1 cellular context compared by ENCODE assay signal in the genomic region with DNA sequence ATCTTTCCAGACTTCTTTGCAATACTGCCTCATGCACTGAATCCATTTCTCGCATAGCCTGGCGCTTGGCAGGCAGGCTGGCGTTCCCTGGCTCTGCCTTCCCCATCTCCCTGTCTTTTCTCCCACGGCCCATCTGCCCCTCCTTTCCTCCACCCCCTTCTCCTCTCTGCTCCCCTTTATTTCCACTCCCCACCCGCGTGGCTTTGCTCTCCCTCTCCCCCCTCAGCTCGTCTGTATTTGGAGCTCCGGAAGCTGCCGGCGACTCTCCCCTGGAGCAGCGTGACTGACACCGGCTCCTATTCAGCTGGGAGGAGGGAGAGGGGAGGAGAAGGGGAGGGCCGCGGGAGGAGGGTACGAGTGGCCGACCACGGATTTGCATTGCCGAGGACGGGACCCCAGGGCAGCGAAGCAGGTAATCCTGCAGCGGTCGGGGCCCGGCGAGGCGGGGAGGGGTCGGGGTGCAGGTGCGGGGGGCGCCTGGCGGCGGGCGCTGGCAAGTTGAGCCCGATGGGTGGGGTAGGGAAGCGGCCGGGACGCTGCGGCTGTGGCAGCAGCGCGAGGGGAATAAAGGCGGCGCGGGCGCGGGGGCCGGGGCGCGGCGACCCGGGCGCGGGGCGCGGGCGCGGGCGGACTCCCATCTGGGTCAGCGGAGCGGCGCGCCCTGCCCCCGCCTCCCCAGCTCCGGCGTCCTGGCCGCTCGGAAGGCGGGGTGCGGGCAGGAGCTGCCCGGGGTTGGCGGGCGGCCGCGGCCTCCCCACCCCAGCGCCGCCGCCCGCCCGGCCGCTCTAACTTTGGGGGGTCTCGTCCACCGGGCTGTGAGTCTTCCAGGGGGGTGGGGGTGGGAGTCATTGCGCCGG.
A peak's percentile ranks its signal among the peaks of the same experiment; 100 is the strongest.
TF ChIP-seq lines count a peak whose summit lies in the region.

A gene with protein sequence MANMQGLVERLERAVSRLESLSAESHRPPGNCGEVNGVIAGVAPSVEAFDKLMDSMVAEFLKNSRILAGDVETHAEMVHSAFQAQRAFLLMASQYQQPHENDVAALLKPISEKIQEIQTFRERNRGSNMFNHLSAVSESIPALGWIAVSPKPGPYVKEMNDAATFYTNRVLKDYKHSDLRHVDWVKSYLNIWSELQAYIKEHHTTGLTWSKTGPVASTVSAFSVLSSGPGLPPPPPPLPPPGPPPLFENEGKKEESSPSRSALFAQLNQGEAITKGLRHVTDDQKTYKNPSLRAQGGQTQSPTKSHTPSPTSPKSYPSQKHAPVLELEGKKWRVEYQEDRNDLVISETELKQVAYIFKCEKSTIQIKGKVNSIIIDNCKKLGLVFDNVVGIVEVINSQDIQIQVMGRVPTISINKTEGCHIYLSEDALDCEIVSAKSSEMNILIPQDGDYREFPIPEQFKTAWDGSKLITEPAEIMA (plus strand): TSS at position 261 of the 857 bp plus-strand sequence. CDS start 27,961 bp downstream, outside the sequence.

TF ChIP-seq in HepG2, 621 proteins besides CTCF, POLR2A, EP300 and RAD21 (continued from another document and continues in another):
- TF ChIP-seq, protein P1, sequence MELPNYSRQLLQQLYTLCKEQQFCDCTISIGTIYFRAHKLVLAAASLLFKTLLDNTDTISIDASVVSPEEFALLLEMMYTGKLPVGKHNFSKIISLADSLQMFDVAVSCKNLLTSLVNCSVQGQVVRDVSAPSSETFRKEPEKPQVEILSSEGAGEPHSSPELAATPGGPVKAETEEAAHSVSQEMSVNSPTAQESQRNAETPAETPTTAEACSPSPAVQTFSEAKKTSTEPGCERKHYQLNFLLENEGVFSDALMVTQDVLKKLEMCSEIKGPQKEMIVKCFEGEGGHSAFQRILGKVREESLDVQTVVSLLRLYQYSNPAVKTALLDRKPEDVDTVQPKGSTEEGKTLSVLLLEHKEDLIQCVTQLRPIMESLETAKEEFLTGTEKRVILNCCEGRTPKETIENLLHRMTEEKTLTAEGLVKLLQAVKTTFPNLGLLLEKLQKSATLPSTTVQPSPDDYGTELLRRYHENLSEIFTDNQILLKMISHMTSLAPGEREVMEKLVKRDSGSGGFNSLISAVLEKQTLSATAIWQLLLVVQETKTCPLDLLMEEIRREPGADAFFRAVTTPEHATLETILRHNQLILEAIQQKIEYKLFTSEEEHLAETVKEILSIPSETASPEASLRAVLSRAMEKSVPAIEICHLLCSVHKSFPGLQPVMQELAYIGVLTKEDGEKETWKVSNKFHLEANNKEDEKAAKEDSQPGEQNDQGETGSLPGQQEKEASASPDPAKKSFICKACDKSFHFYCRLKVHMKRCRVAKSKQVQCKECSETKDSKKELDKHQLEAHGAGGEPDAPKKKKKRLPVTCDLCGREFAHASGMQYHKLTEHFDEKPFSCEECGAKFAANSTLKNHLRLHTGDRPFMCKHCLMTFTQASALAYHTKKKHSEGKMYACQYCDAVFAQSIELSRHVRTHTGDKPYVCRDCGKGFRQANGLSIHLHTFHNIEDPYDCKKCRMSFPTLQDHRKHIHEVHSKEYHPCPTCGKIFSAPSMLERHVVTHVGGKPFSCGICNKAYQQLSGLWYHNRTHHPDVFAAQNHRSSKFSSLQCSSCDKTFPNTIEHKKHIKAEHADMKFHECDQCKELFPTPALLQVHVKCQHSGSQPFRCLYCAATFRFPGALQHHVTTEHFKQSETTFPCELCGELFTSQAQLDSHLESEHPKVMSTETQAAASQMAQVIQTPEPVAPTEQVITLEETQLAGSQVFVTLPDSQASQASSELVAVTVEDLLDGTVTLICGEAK (IDR thresholded peaks at IDR 0.05) = no peak
- TF ChIP-seq, protein P1 (CRISPR knock-in tag; IDR thresholded peaks at IDR 0.05) = no peak
- TF ChIP-seq MIER2 (CRISPR knock-in tag; IDR thresholded peaks at IDR 0.05) (no peak), FOSL2 (CRISPR knock-in tag; IDR thresholded peaks at IDR 0.05) (peak; percentile 69; the same call in 1 of the 2 replicates), ZFP90 (CRISPR knock-in tag; IDR thresholded peaks at IDR 0.05; ENCODE audit: borderline replicate concordance) (no peak), ZNF788 (CRISPR knock-in tag; IDR thresholded peaks at IDR 0.05; ENCODE audit: borderline replicate concordance) (peak; percentile 32; the same call in 1 of the 2 replicates), HMG20A (CRISPR knock-in tag; IDR thresholded peaks at IDR 0.05; ENCODE audit: borderline replicate concordance) (no peak; the same call in 1 of the 2 replicates), HHEX (CRISPR knock-in tag; IDR thresholded peaks at IDR 0.05) (no peak), REPIN1 (CRISPR knock-in tag; IDR thresholded peaks at IDR 0.05; ENCODE audit: borderline replicate concordance, low read depth) (peak; percentile 79), KDM5B (CRISPR knock-in tag; IDR thresholded peaks at IDR 0.05; ENCODE audit: borderline replicate concordance) (peak; percentile 19; the same call in 1 of the 2 replicates), ZNF331 (CRISPR knock-in tag; IDR thresholded peaks at IDR 0.05) (0 out of 2 replicates have a peak, but pooled peaks have one; percentile 20), ZNF567 (CRISPR knock-in tag; IDR thresholded peaks at IDR 0.05; ENCODE audit: borderline replicate concordance) (no peak), NCOA2 (CRISPR knock-in tag; IDR thresholded peaks at IDR 0.05) (no peak), MTA1 (CRISPR knock-in tag; IDR thresholded peaks at IDR 0.05; ENCODE audit: borderline replicate concordance) (peak; percentile 57; the same call in 1 of the 2 replicates), KDM2A (CRISPR knock-in tag; IDR thresholded peaks at IDR 0.05; ENCODE audit: borderline replicate concordance, low read depth) (no peak), FOXO1 (CRISPR knock-in tag; IDR thresholded peaks at IDR 0.05) (no peak; the same call in 1 of the 2 replicates), MEIS2 (CRISPR knock-in tag; IDR thresholded peaks at IDR 0.05) (no peak), ZSCAN30 (CRISPR knock-in tag; IDR thresholded peaks at IDR 0.05) (no peak), TMF1 (CRISPR knock-in tag; IDR thresholded peaks at IDR 0.05; ENCODE audit: low read depth) (no peak)
- TF ChIP-seq, protein P2, sequence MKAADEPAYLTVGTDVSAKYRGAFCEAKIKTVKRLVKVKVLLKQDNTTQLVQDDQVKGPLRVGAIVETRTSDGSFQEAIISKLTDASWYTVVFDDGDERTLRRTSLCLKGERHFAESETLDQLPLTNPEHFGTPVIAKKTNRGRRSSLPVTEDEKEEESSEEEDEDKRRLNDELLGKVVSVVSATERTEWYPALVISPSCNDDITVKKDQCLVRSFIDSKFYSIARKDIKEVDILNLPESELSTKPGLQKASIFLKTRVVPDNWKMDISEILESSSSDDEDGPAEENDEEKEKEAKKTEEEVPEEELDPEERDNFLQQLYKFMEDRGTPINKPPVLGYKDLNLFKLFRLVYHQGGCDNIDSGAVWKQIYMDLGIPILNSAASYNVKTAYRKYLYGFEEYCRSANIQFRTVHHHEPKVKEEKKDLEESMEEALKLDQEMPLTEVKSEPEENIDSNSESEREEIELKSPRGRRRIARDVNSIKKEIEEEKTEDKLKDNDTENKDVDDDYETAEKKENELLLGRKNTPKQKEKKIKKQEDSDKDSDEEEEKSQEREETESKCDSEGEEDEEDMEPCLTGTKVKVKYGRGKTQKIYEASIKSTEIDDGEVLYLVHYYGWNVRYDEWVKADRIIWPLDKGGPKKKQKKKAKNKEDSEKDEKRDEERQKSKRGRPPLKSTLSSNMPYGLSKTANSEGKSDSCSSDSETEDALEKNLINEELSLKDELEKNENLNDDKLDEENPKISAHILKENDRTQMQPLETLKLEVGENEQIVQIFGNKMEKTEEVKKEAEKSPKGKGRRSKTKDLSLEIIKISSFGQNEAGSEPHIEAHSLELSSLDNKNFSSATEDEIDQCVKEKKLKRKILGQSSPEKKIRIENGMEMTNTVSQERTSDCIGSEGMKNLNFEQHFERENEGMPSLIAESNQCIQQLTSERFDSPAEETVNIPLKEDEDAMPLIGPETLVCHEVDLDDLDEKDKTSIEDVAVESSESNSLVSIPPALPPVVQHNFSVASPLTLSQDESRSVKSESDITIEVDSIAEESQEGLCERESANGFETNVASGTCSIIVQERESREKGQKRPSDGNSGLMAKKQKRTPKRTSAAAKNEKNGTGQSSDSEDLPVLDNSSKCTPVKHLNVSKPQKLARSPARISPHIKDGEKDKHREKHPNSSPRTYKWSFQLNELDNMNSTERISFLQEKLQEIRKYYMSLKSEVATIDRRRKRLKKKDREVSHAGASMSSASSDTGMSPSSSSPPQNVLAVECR (CRISPR knock-in tag; IDR thresholded peaks at IDR 0.05; ENCODE audit: borderline replicate concordance) = peak; percentile 70; the same call in 1 of the 2 replicates
- TF ChIP-seq, protein P3, sequence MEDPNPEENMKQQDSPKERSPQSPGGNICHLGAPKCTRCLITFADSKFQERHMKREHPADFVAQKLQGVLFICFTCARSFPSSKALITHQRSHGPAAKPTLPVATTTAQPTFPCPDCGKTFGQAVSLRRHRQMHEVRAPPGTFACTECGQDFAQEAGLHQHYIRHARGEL (CRISPR knock-in tag; IDR thresholded peaks at IDR 0.05) = no peak
- TF ChIP-seq, protein P4, sequence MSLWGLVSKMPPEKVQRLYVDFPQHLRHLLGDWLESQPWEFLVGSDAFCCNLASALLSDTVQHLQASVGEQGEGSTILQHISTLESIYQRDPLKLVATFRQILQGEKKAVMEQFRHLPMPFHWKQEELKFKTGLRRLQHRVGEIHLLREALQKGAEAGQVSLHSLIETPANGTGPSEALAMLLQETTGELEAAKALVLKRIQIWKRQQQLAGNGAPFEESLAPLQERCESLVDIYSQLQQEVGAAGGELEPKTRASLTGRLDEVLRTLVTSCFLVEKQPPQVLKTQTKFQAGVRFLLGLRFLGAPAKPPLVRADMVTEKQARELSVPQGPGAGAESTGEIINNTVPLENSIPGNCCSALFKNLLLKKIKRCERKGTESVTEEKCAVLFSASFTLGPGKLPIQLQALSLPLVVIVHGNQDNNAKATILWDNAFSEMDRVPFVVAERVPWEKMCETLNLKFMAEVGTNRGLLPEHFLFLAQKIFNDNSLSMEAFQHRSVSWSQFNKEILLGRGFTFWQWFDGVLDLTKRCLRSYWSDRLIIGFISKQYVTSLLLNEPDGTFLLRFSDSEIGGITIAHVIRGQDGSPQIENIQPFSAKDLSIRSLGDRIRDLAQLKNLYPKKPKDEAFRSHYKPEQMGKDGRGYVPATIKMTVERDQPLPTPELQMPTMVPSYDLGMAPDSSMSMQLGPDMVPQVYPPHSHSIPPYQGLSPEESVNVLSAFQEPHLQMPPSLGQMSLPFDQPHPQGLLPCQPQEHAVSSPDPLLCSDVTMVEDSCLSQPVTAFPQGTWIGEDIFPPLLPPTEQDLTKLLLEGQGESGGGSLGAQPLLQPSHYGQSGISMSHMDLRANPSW (CRISPR knock-in tag; IDR thresholded peaks at IDR 0.05; ENCODE audit: borderline replicate concordance) = no peak
- TF ChIP-seq, protein P5, sequence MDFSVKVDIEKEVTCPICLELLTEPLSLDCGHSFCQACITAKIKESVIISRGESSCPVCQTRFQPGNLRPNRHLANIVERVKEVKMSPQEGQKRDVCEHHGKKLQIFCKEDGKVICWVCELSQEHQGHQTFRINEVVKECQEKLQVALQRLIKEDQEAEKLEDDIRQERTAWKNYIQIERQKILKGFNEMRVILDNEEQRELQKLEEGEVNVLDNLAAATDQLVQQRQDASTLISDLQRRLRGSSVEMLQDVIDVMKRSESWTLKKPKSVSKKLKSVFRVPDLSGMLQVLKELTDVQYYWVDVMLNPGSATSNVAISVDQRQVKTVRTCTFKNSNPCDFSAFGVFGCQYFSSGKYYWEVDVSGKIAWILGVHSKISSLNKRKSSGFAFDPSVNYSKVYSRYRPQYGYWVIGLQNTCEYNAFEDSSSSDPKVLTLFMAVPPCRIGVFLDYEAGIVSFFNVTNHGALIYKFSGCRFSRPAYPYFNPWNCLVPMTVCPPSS (IDR thresholded peaks at IDR 0.05) = no peak
